ENCODE assay signal across 11 cellular contexts in the genomic region with DNA sequence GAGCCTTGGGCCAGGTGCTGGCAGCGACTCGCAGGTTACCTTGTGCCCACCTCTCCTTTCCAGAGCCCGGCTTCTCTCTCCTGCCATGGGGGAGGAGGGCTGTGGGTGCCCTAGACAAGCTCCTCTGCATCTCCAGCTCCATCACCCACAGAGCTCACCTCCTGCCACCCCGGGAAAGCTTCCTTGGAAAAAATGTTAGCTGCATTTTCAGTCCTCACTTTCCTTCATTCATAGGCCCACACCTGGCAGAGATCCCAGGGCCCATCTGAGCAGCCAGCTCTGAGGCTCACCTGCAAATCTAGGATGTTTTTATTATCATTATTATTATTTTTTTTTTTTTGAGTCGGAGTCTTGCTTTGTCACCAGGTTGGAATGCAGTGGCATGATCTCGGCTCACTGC. TPM values are rescaled to one million over a fixed set of nuclear protein-coding genes. Genes with fewer than 3 reads are reported as not detected.
"Had no signal": no experiment of that assay in that cellular context is flagged by ENCODE, and none has a peak within 500 bp of the region (broad histone marks: within the 10 kb centered on the region; RNA-seq: fewer than 3 reads in every experiment).

No MANE protein-coding gene starts in this region.

- H3K4me3 ChIP-seq: GM23248, HAP-1 had no signal

- H3K9me3 ChIP-seq: HAP-1 had no signal

- H3K9ac ChIP-seq: GM23248 had no signal

- DNase-seq: GM23248, GOT3, HFFc6 had no signal

- H2AFZ ChIP-seq: GM23248 had no signal

- H3K27ac ChIP-seq: GM23248, HL-60 had no signal

- H3K36me3 ChIP-seq: HAP-1 had no signal

- H3K4me1 ChIP-seq: HAP-1 had no signal

- ATAC-seq: HCT116, HepG2 had no signal

RNA-seq across cellular contexts. Expression of a gene that starts 36.8 kb away (rescaled TPM):
- total RNA-seq: GM23248, H4, HFFc6, HT1080 had no signal
- polyA plus RNA-seq: GM23248 had no signal

RNA-seq across cellular contexts. Expression of a gene that starts 45.8 kb away (rescaled TPM):
- total RNA-seq: GM23248, HepG2, HFFc6, HT1080 had no signal
- polyA plus RNA-seq: GM23248 had no signal

RNA-seq across cellular contexts. Expression of a gene that starts 48.5 kb away (rescaled TPM):
- total RNA-seq: GM23248, H4, HepG2, HFFc6, HT1080 had no signal
- polyA plus RNA-seq: GM23248, HepG2, IgD-negative memory B cell had no signal

RNA-seq across cellular contexts. Expression of a gene that starts 60.0 kb away (rescaled TPM):
- total RNA-seq: GM23248, H4, H7, HepG2, HFFc6, HT1080 had no signal
- polyA plus RNA-seq: GM23248, HepG2, IgD-negative memory B cell had no signal
